Comparison of ENCODE assay signal across 20 cellular contexts in genomic region chr2:1899396-1899730, GRCh38.
DNase-seq lines count a peak whose midpoint lies in the region; ATAC-seq, FAIRE-seq and TF ChIP-seq lines count a peak whose summit lies in the region.
"Had no signal": no experiment of that assay in that cellular context is flagged by ENCODE, and none has a peak within 500 bp of the region (broad histone marks: within the 10 kb centered on the region; RNA-seq: fewer than 3 reads in every experiment).

No MANE protein-coding gene starts in this region.

- H3K4me3 ChIP-seq in body of pancreas (no peak overlapping the region), endodermal cell (ENCODE audit: low read length) (no peak overlapping the region), pancreas (peak overlapping the region in 3 of 4 donors; percentile 29 to 42 (median 34))
- H3K4me3 ChIP-seq: A549, HAP-1 had no signal

- WGBS in body of pancreas, 2 donors: 41 to 50% methylated on average over 7 of the region's 7 CpGs
- WGBS in endodermal cell (ENCODE audit: insufficient coverage in 1 of 2, insufficient read length in 1 of 2), 2 experiments: 91 to 93% methylated on average over 7 of the region's 7 CpGs
- 54 to 60% methylated on average over 7 of the region's 7 CpGs for whole genome bisulfite sequencing in pancreas, 2 donors

- peaks cover 11% of the 10 kb centered on the region for H3K4me1 Mint-ChIP-seq in endodermal cell
- H3K4me1 Mint-ChIP-seq: CD4-positive, alpha-beta memory T cell had no signal

- no peak overlapping the region for H3K4me3 Mint-ChIP-seq in endodermal cell
- H3K4me3 Mint-ChIP-seq: CD4-positive, alpha-beta memory T cell; HFFc6 had no signal

- H3K27me3 ChIP-seq in body of pancreas (no peaks in the 10 kb centered on the region), endodermal cell (ENCODE audit: control insufficient read depth, insufficient read depth, low read length, poor library complexity, severe bottlenecking) (no peaks in the 10 kb centered on the region), pancreas (no peaks in the 10 kb centered on the region)

- H3K9me3 Mint-ChIP-seq in endodermal cell: no peaks in the 10 kb centered on the region

- H3K36me3 ChIP-seq in body of pancreas (replicated peaks in 1 of 2; ENCODE audit: insufficient read depth in 1 of 2, low read depth in 2 of 2): no peaks in the 10 kb centered on the region
- H3K36me3 ChIP-seq in endodermal cell (ENCODE audit: control insufficient read depth, insufficient read depth, low read length): no peaks in the 10 kb centered on the region
- no peaks in the 10 kb centered on the region for H3K36me3 ChIP-seq in pancreas
- H3K36me3 ChIP-seq: HAP-1 had no signal

- no peak overlapping the region for H3K27ac Mint-ChIP-seq in endodermal cell
- H3K27ac Mint-ChIP-seq: CD4-positive, alpha-beta memory T cell; HFFc6 had no signal

- DNase-seq in body of pancreas (no peak), endodermal cell (peak; percentile 24), pancreas (no peak), SW480 (ENCODE audit: low spot score) (no peak), GM13977 (ENCODE audit: low spot score) (no peak)
- DNase-seq in activated CD8-positive, alpha-beta memory T cell treated with anti-CD3 and anti-CD28 coated beads, Interleukin-2, amount 50 U/mL, for 4 hours: no peak
- DNase-seq: 8988T; ACHN; C1 segment of cervical spinal cord; Calu3; CD4-positive, alpha-beta memory T cell; COR-L47; DMS53; DMS79 treated with DMSO at 0.1 percent for 48 hours; GF-D8; GOT3; HFFc6 had no signal

- peak overlapping the region in 3 of 4 donors; percentile 62 to 80 (median 72) for H3K27ac ChIP-seq in body of pancreas
- H3K27ac ChIP-seq in endodermal cell (ENCODE audit: low read depth, low read length): no peak overlapping the region
- H3K27ac ChIP-seq in pancreas: peak overlapping the region in 1 of 4 donors; percentile 75
- H3K27ac ChIP-seq: A549 had no signal

- TF ChIP-seq POLR2A in body of pancreas (IDR thresholded peaks at IDR 0.05): no peak

- H3K36me3 Mint-ChIP-seq in endodermal cell (ENCODE audit: low read depth): no peaks in the 10 kb centered on the region
- H3K36me3 Mint-ChIP-seq: CD4-positive, alpha-beta memory T cell had no signal

- H3K4me1 ChIP-seq in body of pancreas (peaks cover 5% of the 10 kb centered on the region), endodermal cell (ENCODE audit: control insufficient read depth, insufficient read depth, low read length) (no peaks in the 10 kb centered on the region), pancreas (no peaks in the 10 kb centered on the region)
- H3K4me1 ChIP-seq: A549, HAP-1 had no signal

- H3K27me3 Mint-ChIP-seq in endodermal cell (ENCODE audit: insufficient read depth): no peaks in the 10 kb centered on the region

- no peak for FAIRE-seq in pancreas (lab: Jason Lieb, UNC)
- FAIRE-seq: A549, GM12891 had no signal

- H3K9ac ChIP-seq in endodermal cell (ENCODE audit: extremely low read depth, low read length, poor library complexity, severe bottlenecking): no peak overlapping the region

- H3K9me3 ChIP-seq in body of pancreas (no peaks in the 10 kb centered on the region), endodermal cell (ENCODE audit: control insufficient read depth, low read length) (no peaks in the 10 kb centered on the region), pancreas (no peaks in the 10 kb centered on the region)
- H3K9me3 ChIP-seq: A549, HAP-1 had no signal

- intact Hi-C loops in body of pancreas (cut with DNase I): no loop called here
- intact Hi-C loops in pancreas (cut with DNase I): no loop called here

- ATAC-seq in body of pancreas (no peak), pancreas (peak in 2 of 4 donors; percentile 4 to 5)

- no peak for TF ChIP-seq CTCF in body of pancreas (IDR thresholded peaks at IDR 0.05)
- TF ChIP-seq CTCF in endodermal cell (conservative IDR thresholded peaks at IDR 0.05): no peak
- TF ChIP-seq CTCF in pancreas (IDR thresholded peaks at IDR 0.05): no peak
- no peak for TF ChIP-seq CTCF in GM13977 (IDR thresholded peaks at IDR 0.05; ENCODE audit: extremely low read depth, insufficient read depth, missing control alignments)

- in situ Hi-C loops in GM13977 (cut with MboI; ENCODE audit: low pct_unique_long_range_greater_than_20kb, low sequenced_read_pairs, unreplicated experiment): no loop called here

Comparison
In these comparisons a context has a peak if more than half of its experiments do, and no peak if none do; other contexts are left out.
1. H3K4me3 ChIP-seq: peak in pancreas (3 of 4); none in body of pancreas (0 of 2) and endodermal cell (single experiment).